In the genomic region with DNA sequence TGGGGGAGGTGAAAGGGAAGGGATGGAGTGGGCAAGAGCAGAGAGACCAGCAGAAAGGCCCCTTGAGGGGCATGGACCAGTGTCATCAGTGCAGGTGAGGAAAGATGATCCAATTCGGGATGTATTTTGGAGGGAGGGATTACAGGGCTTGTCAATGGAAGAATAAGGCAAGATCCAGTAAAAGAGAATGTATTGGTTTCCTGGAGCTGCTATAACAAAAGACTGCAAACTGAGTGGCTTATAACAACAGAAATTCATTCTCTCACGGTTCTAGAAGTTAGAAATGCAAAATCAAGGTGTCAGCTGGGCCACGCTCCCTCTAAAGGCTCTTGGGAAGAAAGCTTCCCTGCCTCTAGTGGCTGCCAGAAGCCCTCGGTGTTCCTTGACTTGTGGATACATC, we compare ENCODE assay signal across 1 cellular context.
A peak's percentile ranks its signal among the peaks of the same experiment; 100 is the strongest.
TF ChIP-seq lines count a peak whose summit lies in the region.

No MANE protein-coding gene starts in this region.

TF ChIP-seq in HepG2, 621 proteins besides CTCF, POLR2A, EP300 and RAD21:
- peak; percentile 95 for TF ChIP-seq ZNF12 (CRISPR knock-in tag; IDR thresholded peaks at IDR 0.05)
- no peak for TF ChIP-seq ZNF878 (CRISPR knock-in tag; IDR thresholded peaks at IDR 0.05)
